ENCODE assay signal across 25 cellular contexts in genomic region chr21:40850071-40850470, GRCh38. TPM values are rescaled to one million over a fixed set of nuclear protein-coding genes. Genes with fewer than 3 reads are reported as not detected.
"Had no signal": no experiment of that assay in that cellular context is flagged by ENCODE, and none has a peak within 500 bp of the region (broad histone marks: within the 10 kb centered on the region; RNA-seq: fewer than 3 reads in every experiment).

No MANE protein-coding gene starts in this region.

- H3K9me3 Mint-ChIP-seq: activated CD4-positive, alpha-beta memory T cell treated with anti-CD3 and anti-CD28 coated beads, Interleukin-2, amount 10 ng/mL, durations not matched to agents 7 days and 5 days; activated CD4-positive, alpha-beta T cell treated with anti-CD3 and anti-CD28 coated beads, Interleukin-2, amount 10 ng/mL, durations not matched to agents 24 days and 14 days; activated naive CD4-positive, alpha-beta T cell treated with anti-CD3 and anti-CD28 coated beads for 36 hours; activated T-cell treated with anti-CD3 and anti-CD28 coated beads, Interleukin-2, amount 50 U/mL, for 72 hours; dendritic cell treated with granulocyte-macrophage colony-stimulating factor and Interleukin-4, amounts not matched to agents 40 ng/mL and 50 ng/mL, for 4 days; neural crest cell had no signal

- DNase-seq: activated CD4-positive, alpha-beta memory T cell treated with anti-CD3 and anti-CD28 coated beads, Interleukin-2, amount 10 ng/mL, durations not matched to agents 7 days and 5 days; activated effector memory CD4-positive, alpha-beta T cell treated with Interleukin-2 at 50 U/mL for 16 hours; activated naive CD4-positive, alpha-beta T cell treated with anti-CD3 and anti-CD28 coated beads for 36 hours; activated T-cell treated with anti-CD3 and anti-CD28 coated beads, Interleukin-2, amount 50 U/mL, for 72 hours; effector CD4-positive, alpha-beta T cell; gastrocnemius medialis; hippocampal formation; mesenchymal stem cell; naive thymus-derived CD4-positive, alpha-beta T cell; occipital lobe; sigmoid colon; stimulated activated CD4-positive, alpha-beta T cell treated with anti-CD3 and anti-CD28 coated beads, Interleukin-15, amount 100 ng/mL, for 24 hours; stomach had no signal

- H3K27ac ChIP-seq: gastrocnemius medialis, sigmoid colon, stomach, suprapubic skin, tibial nerve had no signal

- ATAC-seq: activated T-cell treated with anti-CD3 and anti-CD28 coated beads, Interleukin-2, amount 50 U/mL, for 72 hours; esophagus mucosa; gastrocnemius medialis; naive thymus-derived CD4-positive, alpha-beta T cell; stimulated activated memory B cell treated with anti-CD40 and anti-IgM and Interleukin-4, amounts not matched to agents 10 μg/mL and 1 μg/mL and 100 μg/mL, for 72 hours had no signal

- H3K4me1 Mint-ChIP-seq: activated CD4-positive, alpha-beta memory T cell treated with anti-CD3 and anti-CD28 coated beads, Interleukin-2, amount 10 ng/mL, durations not matched to agents 7 days and 5 days; activated CD4-positive, alpha-beta T cell treated with anti-CD3 and anti-CD28 coated beads, Interleukin-2, amount 10 ng/mL, durations not matched to agents 24 days and 14 days; stimulated activated memory B cell treated with anti-CD40 and anti-IgM and Interleukin-4, amounts not matched to agents 10 μg/mL and 1 μg/mL and 100 μg/mL, for 72 hours had no signal

- H3K36me3 ChIP-seq: gastrocnemius medialis, sigmoid colon, stomach, suprapubic skin, tibial nerve had no signal

- H3K36me3 Mint-ChIP-seq: naive thymus-derived CD4-positive, alpha-beta T cell; stimulated activated memory B cell treated with anti-CD40 and anti-IgM and Interleukin-4, amounts not matched to agents 10 μg/mL and 1 μg/mL and 100 μg/mL, for 72 hours had no signal

- H3K4me3 ChIP-seq: gastrocnemius medialis, sigmoid colon, smooth muscle cell, stomach, suprapubic skin, tibial nerve had no signal

- H3K27ac Mint-ChIP-seq: activated CD4-positive, alpha-beta memory T cell treated with anti-CD3 and anti-CD28 coated beads, Interleukin-2, amount 10 ng/mL, durations not matched to agents 7 days and 5 days; activated CD4-positive, alpha-beta T cell treated with anti-CD3 and anti-CD28 coated beads, Interleukin-2, amount 10 ng/mL, durations not matched to agents 24 days and 14 days; activated naive CD4-positive, alpha-beta T cell treated with anti-CD3 and anti-CD28 coated beads for 36 hours; activated T-cell treated with anti-CD3 and anti-CD28 coated beads, Interleukin-2, amount 50 U/mL, for 72 hours; dendritic cell treated with granulocyte-macrophage colony-stimulating factor and Interleukin-4, amounts not matched to agents 40 ng/mL and 50 ng/mL, for 4 days; naive thymus-derived CD4-positive, alpha-beta T cell; stimulated activated memory B cell treated with anti-CD40 and anti-IgM and Interleukin-4, amounts not matched to agents 10 μg/mL and 1 μg/mL and 100 μg/mL, for 72 hours had no signal

- H3K4me1 ChIP-seq: gastrocnemius medialis had no signal

- H3K4me2 ChIP-seq: smooth muscle cell had no signal

- H3K9me3 ChIP-seq: gastrocnemius medialis, sigmoid colon, stomach, suprapubic skin, tibial nerve had no signal

- H3K4me3 Mint-ChIP-seq: activated CD4-positive, alpha-beta memory T cell treated with anti-CD3 and anti-CD28 coated beads, Interleukin-2, amount 10 ng/mL, durations not matched to agents 7 days and 5 days; activated CD4-positive, alpha-beta T cell treated with anti-CD3 and anti-CD28 coated beads, Interleukin-2, amount 10 ng/mL, durations not matched to agents 24 days and 14 days; activated naive CD4-positive, alpha-beta T cell treated with anti-CD3 and anti-CD28 coated beads for 36 hours; activated T-cell treated with anti-CD3 and anti-CD28 coated beads, Interleukin-2, amount 50 U/mL, for 72 hours; dendritic cell treated with granulocyte-macrophage colony-stimulating factor and Interleukin-4, amounts not matched to agents 40 ng/mL and 50 ng/mL, for 4 days; naive thymus-derived CD4-positive, alpha-beta T cell; neural crest cell; stimulated activated memory B cell treated with anti-CD40 and anti-IgM and Interleukin-4, amounts not matched to agents 10 μg/mL and 1 μg/mL and 100 μg/mL, for 72 hours had no signal

RNA-seq across cellular contexts. Expression of gene DSCAM, which starts 3.1 kb away (rescaled TPM):
- total RNA-seq: activated CD4-positive, alpha-beta memory T cell treated with anti-CD3 and anti-CD28 coated beads, Interleukin-2, amount 10 ng/mL, durations not matched to agents 7 days and 5 days; activated CD4-positive, alpha-beta T cell treated with anti-CD3 and anti-CD28 coated beads, Interleukin-2, amount 10 ng/mL, durations not matched to agents 24 days and 14 days; activated naive CD4-positive, alpha-beta T cell treated with anti-CD3 and anti-CD28 coated beads for 36 hours; activated T-cell treated with anti-CD3 and anti-CD28 coated beads, Interleukin-2, amount 50 U/mL, for 72 hours; cardiac septum; esophagus mucosa; lower leg skin; naive thymus-derived CD4-positive, alpha-beta T cell; renal cortical epithelial cell; smooth muscle cell; T-helper 2 cell treated with Interferon-gamma antibody and Interleukin-4, amounts not matched to agents 100 ng/mL and 5 ng/mL, for 36 hours had no signal
- polyA plus RNA-seq: naive thymus-derived CD4-positive, alpha-beta T cell; smooth muscle cell; stomach had no signal
